In the genomic region with DNA sequence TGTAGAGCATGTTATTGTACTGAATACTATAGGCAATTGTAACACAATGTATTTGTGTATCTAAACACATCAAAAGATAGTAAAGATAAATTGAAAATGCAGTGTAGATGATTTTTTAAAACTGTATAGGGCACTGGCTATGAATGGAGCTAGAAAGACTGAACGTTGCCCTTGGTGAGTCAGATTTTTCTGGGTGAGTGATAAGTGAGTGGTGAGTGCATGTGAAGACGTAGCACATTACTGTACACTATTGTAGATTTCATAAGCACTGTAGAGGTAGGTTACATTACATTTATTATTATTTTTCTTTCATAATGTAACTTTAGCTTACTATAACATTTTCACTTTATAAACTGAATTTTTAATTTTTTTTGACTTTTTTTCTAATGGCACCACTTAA, we compare ENCODE assay signal across 18 cellular contexts.
"Had no signal": no experiment of that assay in that cellular context is flagged by ENCODE, and none has a peak within 500 bp of the region (broad histone marks: within the 10 kb centered on the region; RNA-seq: fewer than 3 reads in every experiment).

No MANE protein-coding gene starts in this region.

- H3K27ac ChIP-seq: lower lobe of right lung, pancreas, right lobe of liver, tibial nerve, upper lobe of right lung, vagina had no signal

- H3K27me3 ChIP-seq: pancreas, right lobe of liver, tibial nerve, upper lobe of right lung, vagina had no signal

- H3K9me3 ChIP-seq: lower lobe of right lung, pancreas, right lobe of liver, tibial nerve, upper lobe of right lung, vagina had no signal

- ATAC-seq: left lobe of liver; lower lobe of right lung; pancreas; right lobe of liver; stimulated activated memory B cell treated with anti-CD40 and anti-IgM and Interleukin-4, amounts not matched to agents 10 μg/mL and 1 μg/mL and 100 μg/mL, for 72 hours; upper lobe of right lung had no signal

- H3K4me3 ChIP-seq: lower lobe of right lung, pancreas, right lobe of liver, tibial nerve, upper lobe of right lung, vagina had no signal

- H3K4me1 ChIP-seq: lower lobe of right lung, pancreas, right lobe of liver, tibial nerve, upper lobe of right lung, vagina had no signal

- DNase-seq: dermis blood vessel endothelial cell; erythroblast; foreskin melanocyte; head of caudate nucleus; hippocampal formation; kidney glomerular epithelial cell; lower lobe of right lung; mesenchymal stem cell; naive B cell; occipital lobe; pancreas; right lobe of liver; stimulated activated CD4-positive, alpha-beta T cell treated with anti-CD3 and anti-CD28 coated beads, Interleukin-4, amount 100 ng/mL, for 1 hour; upper lobe of right lung had no signal

- H3K36me3 ChIP-seq: lower lobe of right lung, pancreas, right lobe of liver, tibial nerve, upper lobe of right lung, vagina had no signal
